Comparison of ENCODE assay signal across 1 cellular context in genomic region chr4:121421594-121421993, GRCh38.
TF ChIP-seq lines count a peak whose summit lies in the region.

No MANE protein-coding gene starts in this region.

TF ChIP-seq in HCT116, 20 proteins besides CTCF, POLR2A, EP300 and RAD21 (continued from another document):
- no peak for TF ChIP-seq ZBTB33 (IDR thresholded peaks at IDR 0.05; ENCODE audit: extremely low read depth, insufficient replicate concordance, low read length)
TF ChIP-seq in HCT116: peak in this region for 0.
